ENCODE assay signal across 11 cellular contexts in genomic region chr5:157559301-157559700, GRCh38. TPM values are rescaled to one million over a fixed set of nuclear protein-coding genes. Genes with fewer than 3 reads are reported as not detected.
DNase-seq lines count a peak whose midpoint lies in the region; ATAC-seq and TF ChIP-seq lines count a peak whose summit lies in the region.
"Had no signal": no experiment of that assay in that cellular context is flagged by ENCODE, and none has a peak within 500 bp of the region (broad histone marks: within the 10 kb centered on the region; RNA-seq: fewer than 3 reads in every experiment).

No MANE protein-coding gene starts in this region.

- CTCF ChIA-PET in PC-3 (lab: Charles Lee) = no interaction called here
- CTCF ChIA-PET in CD8-positive, alpha-beta T cell (lab: Charles Lee) = no interaction called here

- peaks cover 12% of the 10 kb centered on the region for H3K4me1 Mint-ChIP-seq in CD8-positive, alpha-beta T cell (ENCODE audit: low read depth)

- H3K27ac ChIP-seq in PC-3 (ENCODE audit: low read length) = peak overlapping the region; percentile 88
- H3K27ac ChIP-seq in esophagus muscularis mucosa (replicated peaks in 1 of 4) = peak overlapping the region; percentile 77 to 90 (median 88)
- no peak overlapping the region for H3K27ac ChIP-seq in CD8-positive, alpha-beta T cell (ENCODE audit: low read depth, low read length)

- H3K9me3 Mint-ChIP-seq in CD8-positive, alpha-beta T cell = no peaks in the 10 kb centered on the region

- H3K9me3 ChIP-seq in PC-3 (ENCODE audit: low read length) (no peaks in the 10 kb centered on the region), esophagus muscularis mucosa (no peaks in the 10 kb centered on the region)
- no peaks in the 10 kb centered on the region for H3K9me3 ChIP-seq in CD8-positive, alpha-beta T cell (ENCODE audit: low read length)

- intact Hi-C loops in PC-3 (cut with micrococcal nuclease) = no loop called here
- intact Hi-C loops in esophagus muscularis mucosa (cut with DNase I) = no loop called here
- intact Hi-C loops in CD8-positive, alpha-beta T cell (cut with DNase I, micrococcal nuclease) = no loop called here

- H3K4me3 Mint-ChIP-seq in CD8-positive, alpha-beta T cell = no peak overlapping the region

- peaks cover 23% of the 10 kb centered on the region for H3F3A ChIP-seq in PC-3 (ENCODE audit: low read length, unreplicated experiment)

- 59% methylated on average over 2 of the region's 2 CpGs for WGBS in esophagus muscularis mucosa

- H3K36me3 ChIP-seq in PC-3 (ENCODE audit: low read depth, low read length) (peaks cover 74% of the 10 kb centered on the region), esophagus muscularis mucosa (peaks cover 0 to 2% (median 0%) of the 10 kb centered on the region in 4 donors)
- H3K36me3 ChIP-seq in CD8-positive, alpha-beta T cell (ENCODE audit: insufficient read depth, low read length) = no peaks in the 10 kb centered on the region

- H3K36me3 Mint-ChIP-seq in CD8-positive, alpha-beta T cell = peaks cover 2% of the 10 kb centered on the region

- H3K4me2 ChIP-seq in PC-3 (ENCODE audit: low read length) = peak overlapping the region; percentile 64

- in situ Hi-C loops in G401 (cut with HindIII; ENCODE audit: low sequenced_read_pairs) = no loop called here

- H2AFZ ChIP-seq in PC-3 (ENCODE audit: low read length) = no peak overlapping the region

- H3K4me3 ChIP-seq in PC-3 (ENCODE audit: low read length) (no peak overlapping the region; the same call in 1 of the 2 replicates), esophagus muscularis mucosa (no peak overlapping the region)
- no peak overlapping the region for H3K4me3 ChIP-seq in CD8-positive, alpha-beta T cell (ENCODE audit: low read depth, low read length)

- 0 out of 2 replicates have a peak, but pooled peaks cover 4% of the 10 kb centered on the region for H4K20me1 ChIP-seq in PC-3 (ENCODE audit: low read length)

- DNase-seq in G401 (ENCODE audit: low spot score) (peak; percentile 82), PC-3 (peak; percentile 98), esophagus muscularis mucosa (ENCODE audit: extremely low spot score) (no peak), renal cortical epithelial cell (ENCODE audit: low read depth) (peak; percentile 85), amniotic stem cell (lab: John Stamatoyannopoulos, UW) (no peak)
- DNase-seq in CD8-positive, alpha-beta T cell = no peak
- DNase-seq: activated effector memory CD4-positive, alpha-beta T cell treated with Interleukin-2 at 50 U/mL for 16 hours; Karpas-422; NCI-H510A had no signal

- POLR2A ChIA-PET in PC-3 (lab: Charles Lee; ENCODE audit: unreplicated experiment) = no interaction called here
- POLR2A ChIA-PET in CD8-positive, alpha-beta T cell (lab: Charles Lee) = interaction anchor here (1.2 kb wide), 1 partner anchor 18 kb away, joined by 5 read pairs; no protein-coding TSS in a partner anchor

- no peak for TF ChIP-seq EP300 in esophagus muscularis mucosa (IDR thresholded peaks at IDR 0.05)

- no TSS peak for BruUV-seq in PC-3 (replicated peaks; lab: Mats Ljungman, UMichigan)

- no peaks in the 10 kb centered on the region for H3K27me3 Mint-ChIP-seq in CD8-positive, alpha-beta T cell (ENCODE audit: low read depth)

- peak overlapping the region; percentile 39 for H3K9ac ChIP-seq in PC-3 (ENCODE audit: low read length)

- ATAC-seq in PC-3 (0 out of 2 replicates have a peak, but pooled peaks have one; percentile 5), HG03045 (IDR thresholded peaks at IDR 0.05; ENCODE audit: unreplicated experiment) (no peak)
- no peak for ATAC-seq in CD8-positive, alpha-beta T cell
- no peak for ATAC-seq in activated CD4-positive, CD25-positive, alpha-beta regulatory T cell treated with anti-CD3 and anti-CD28 coated beads, Interleukin-2, amount 50 U/mL, for 24 hours

- no peak for TF ChIP-seq POLR2A in esophagus muscularis mucosa (IDR thresholded peaks at IDR 0.05; ENCODE audit: low read depth)

- TF ChIP-seq CTCF in PC-3 (conservative IDR thresholded peaks at IDR 0.05; ENCODE audit: low read depth, low read length) = no peak
- TF ChIP-seq CTCF in esophagus muscularis mucosa (IDR thresholded peaks at IDR 0.05) = no peak
- TF ChIP-seq CTCF in CD8-positive, alpha-beta T cell (IDR thresholded peaks at IDR 0.05) = no peak

- H3K79me2 ChIP-seq in PC-3 (ENCODE audit: low read length) = peaks cover 93% of the 10 kb centered on the region

- no peak overlapping the region for H3K27ac Mint-ChIP-seq in CD8-positive, alpha-beta T cell

- no peaks in the 10 kb centered on the region; the same call in 1 of the 2 replicates for H3K9me2 ChIP-seq in PC-3 (replicated peaks; ENCODE audit: low read length)

- no peaks in the 10 kb centered on the region for H3K27me3 ChIP-seq in PC-3 (ENCODE audit: low read length)
- no peaks in the 10 kb centered on the region for H3K27me3 ChIP-seq in esophagus muscularis mucosa
- H3K27me3 ChIP-seq in CD8-positive, alpha-beta T cell (ENCODE audit: insufficient read depth, low read length) = no peaks in the 10 kb centered on the region

- H3K4me1 ChIP-seq in PC-3 (ENCODE audit: insufficient read depth, low read length) (peaks cover 67% of the 10 kb centered on the region), esophagus muscularis mucosa (peaks cover 62 to 98% (median 96%) of the 10 kb centered on the region in 4 donors)
- H3K4me1 ChIP-seq in CD8-positive, alpha-beta T cell (ENCODE audit: insufficient read depth, low read length) = no peaks in the 10 kb centered on the region

RNA-seq across cellular contexts. Expression of gene ADAM19, which starts 16.3 kb away (rescaled TPM):
- 0.17 and 0.55 TPM in 2 replicates for total RNA-seq in G401 (2014; rRNA removed; shearing (Covaris generic))
- total RNA-seq in PC-3 (2014; rRNA removed) (115 and 130 TPM in 2 replicates), esophagus muscularis mucosa (10 to 100 TPM; 25.0 to 43.6 (median 28.1) TPM), renal cortical epithelial cell (6.2 and 9.4 TPM in 2 replicates)
- 1 to 10 TPM; 5.9 to 6.5 TPM for total RNA-seq in CD8-positive, alpha-beta T cell

Comparison
In these comparisons a context has a peak if more than half of its experiments do, and no peak if none do; other contexts are left out.
1. DNase-seq: peak in G401 (single experiment), PC-3 (single experiment) and renal cortical epithelial cell (single experiment); none in esophagus muscularis mucosa (single experiment), CD8-positive, alpha-beta T cell (0 of 7) and amniotic stem cell (single experiment).